2 cellular contexts compared by ENCODE assay signal in the genomic region with DNA sequence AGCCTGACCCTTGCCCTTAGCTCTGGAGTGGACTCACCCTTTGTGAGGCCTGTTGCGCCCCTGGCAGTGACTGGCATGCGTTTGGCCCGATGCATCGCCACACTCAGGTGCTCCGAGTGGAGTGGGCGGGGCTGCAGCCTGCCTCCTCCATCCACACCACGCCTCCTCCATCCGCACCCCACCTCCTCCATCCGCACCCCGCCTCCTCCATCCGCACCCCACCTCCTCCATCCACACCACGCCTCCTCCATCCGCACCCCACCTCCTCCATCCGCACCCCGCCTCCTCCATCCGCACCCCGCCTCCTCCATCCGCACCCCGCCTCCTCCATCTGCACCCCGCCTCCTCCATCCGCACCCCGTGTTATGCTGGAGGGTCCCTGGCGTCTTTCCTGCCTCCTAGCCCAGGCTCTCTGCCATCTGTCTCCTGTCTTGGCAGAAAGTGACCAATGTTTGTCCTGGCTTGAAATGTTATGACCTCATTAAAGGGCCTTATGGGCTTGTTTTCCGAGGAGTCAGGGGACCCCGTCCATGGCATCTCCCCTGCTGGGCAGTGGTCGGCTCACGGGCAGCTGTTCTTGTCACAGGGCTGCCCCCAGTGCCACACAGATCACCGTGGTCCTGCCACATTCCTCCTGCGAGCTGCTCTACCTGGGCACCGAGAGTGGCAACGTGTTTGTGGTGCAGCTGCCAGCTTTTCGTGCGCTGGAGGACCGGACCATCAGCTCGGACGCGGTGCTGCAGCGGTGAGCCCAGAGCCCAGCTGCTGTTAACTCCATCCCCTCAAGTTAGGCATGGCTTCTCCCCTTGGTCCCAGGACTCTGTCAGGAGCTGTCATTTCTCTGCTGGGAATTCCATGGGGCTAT.
TF ChIP-seq lines count a peak whose summit lies in the region.

No MANE protein-coding gene starts in this region.

TF ChIP-seq in GM23338, 12 proteins besides CTCF, POLR2A, EP300 and RAD21 (continues in another document):
- TF ChIP-seq POLR2AphosphoS5 (IDR thresholded peaks at IDR 0.05; ENCODE audit: low read depth) (no peak), EZH2phosphoT487 (IDR thresholded peaks at IDR 0.05; ENCODE audit: unreplicated experiment) (no peak), ETS1 (IDR thresholded peaks at IDR 0.05) (no peak), ZNF331 (CRISPR knock-in tag; IDR thresholded peaks at IDR 0.05; ENCODE audit: low read depth) (no peak), STAT1 (IDR thresholded peaks at IDR 0.05; ENCODE audit: unreplicated experiment) (no peak), EZH2 (IDR thresholded peaks at IDR 0.05; ENCODE audit: low read depth, unreplicated experiment) (no peak), JUNB (IDR thresholded peaks at IDR 0.05; ENCODE audit: unreplicated experiment) (no peak), NANOG (IDR thresholded peaks at IDR 0.05; ENCODE audit: borderline replicate concordance) (no peak), CREB1 (CRISPR knock-in tag; IDR thresholded peaks at IDR 0.05; ENCODE audit: low read depth) (no peak)
- TF ChIP-seq, protein P1, sequence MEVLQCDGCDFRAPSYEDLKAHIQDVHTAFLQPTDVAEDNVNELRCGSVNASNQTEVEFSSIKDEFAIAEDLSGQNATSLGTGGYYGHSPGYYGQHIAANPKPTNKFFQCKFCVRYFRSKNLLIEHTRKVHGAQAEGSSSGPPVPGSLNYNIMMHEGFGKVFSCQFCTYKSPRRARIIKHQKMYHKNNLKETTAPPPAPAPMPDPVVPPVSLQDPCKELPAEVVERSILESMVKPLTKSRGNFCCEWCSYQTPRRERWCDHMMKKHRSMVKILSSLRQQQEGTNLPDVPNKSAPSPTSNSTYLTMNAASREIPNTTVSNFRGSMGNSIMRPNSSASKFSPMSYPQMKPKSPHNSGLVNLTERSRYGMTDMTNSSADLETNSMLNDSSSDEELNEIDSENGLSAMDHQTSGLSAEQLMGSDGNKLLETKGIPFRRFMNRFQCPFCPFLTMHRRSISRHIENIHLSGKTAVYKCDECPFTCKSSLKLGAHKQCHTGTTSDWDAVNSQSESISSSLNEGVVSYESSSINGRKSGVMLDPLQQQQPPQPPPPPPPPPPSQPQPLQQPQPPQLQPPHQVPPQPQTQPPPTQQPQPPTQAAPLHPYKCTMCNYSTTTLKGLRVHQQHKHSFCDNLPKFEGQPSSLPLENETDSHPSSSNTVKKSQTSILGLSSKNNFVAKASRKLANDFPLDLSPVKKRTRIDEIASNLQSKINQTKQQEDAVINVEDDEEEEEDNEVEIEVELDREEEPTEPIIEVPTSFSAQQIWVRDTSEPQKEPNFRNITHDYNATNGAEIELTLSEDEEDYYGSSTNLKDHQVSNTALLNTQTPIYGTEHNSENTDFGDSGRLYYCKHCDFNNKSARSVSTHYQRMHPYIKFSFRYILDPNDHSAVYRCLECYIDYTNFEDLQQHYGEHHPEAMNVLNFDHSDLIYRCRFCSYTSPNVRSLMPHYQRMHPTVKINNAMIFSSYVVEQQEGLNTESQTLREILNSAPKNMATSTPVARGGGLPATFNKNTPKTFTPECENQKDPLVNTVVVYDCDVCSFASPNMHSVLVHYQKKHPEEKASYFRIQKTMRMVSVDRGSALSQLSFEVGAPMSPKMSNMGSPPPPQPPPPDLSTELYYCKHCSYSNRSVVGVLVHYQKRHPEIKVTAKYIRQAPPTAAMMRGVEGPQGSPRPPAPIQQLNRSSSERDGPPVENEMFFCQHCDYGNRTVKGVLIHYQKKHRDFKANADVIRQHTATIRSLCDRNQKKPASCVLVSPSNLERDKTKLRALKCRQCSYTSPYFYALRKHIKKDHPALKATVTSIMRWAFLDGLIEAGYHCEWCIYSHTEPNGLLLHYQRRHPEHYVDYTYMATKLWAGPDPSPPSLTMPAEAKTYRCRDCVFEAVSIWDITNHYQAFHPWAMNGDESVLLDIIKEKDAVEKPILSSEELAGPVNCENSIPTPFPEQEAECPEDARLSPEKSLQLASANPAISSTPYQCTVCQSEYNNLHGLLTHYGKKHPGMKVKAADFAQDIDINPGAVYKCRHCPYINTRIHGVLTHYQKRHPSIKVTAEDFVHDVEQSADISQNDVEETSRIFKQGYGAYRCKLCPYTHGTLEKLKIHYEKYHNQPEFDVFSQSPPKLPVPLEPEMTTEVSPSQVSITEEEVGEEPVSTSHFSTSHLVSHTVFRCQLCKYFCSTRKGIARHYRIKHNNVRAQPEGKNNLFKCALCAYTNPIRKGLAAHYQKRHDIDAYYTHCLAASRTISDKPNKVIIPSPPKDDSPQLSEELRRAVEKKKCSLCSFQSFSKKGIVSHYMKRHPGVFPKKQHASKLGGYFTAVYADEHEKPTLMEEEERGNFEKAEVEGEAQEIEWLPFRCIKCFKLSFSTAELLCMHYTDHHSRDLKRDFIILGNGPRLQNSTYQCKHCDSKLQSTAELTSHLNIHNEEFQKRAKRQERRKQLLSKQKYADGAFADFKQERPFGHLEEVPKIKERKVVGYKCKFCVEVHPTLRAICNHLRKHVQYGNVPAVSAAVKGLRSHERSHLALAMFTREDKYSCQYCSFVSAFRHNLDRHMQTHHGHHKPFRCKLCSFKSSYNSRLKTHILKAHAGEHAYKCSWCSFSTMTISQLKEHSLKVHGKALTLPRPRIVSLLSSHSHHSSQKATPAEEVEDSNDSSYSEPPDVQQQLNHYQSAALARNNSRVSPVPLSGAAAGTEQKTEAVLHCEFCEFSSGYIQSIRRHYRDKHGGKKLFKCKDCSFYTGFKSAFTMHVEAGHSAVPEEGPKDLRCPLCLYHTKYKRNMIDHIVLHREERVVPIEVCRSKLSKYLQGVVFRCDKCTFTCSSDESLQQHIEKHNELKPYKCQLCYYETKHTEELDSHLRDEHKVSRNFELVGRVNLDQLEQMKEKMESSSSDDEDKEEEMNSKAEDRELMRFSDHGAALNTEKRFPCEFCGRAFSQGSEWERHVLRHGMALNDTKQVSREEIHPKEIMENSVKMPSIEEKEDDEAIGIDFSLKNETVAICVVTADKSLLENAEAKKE (CRISPR knock-in tag; IDR thresholded peaks at IDR 0.05) = no peak

TF ChIP-seq in K562, 482 proteins besides CTCF, POLR2A, EP300 and RAD21:
- TF ChIP-seq POLR2B (IDR thresholded peaks at IDR 0.05; ENCODE audit: low read depth, partially characterized antibody) (no peak), FOXK2 (conservative IDR thresholded peaks at IDR 0.05 in 1 of 2, IDR thresholded peaks at IDR 0.05 in 1 of 2; ENCODE audit: low read depth in 2 of 2) (no peak), ZC3H8 (IDR thresholded peaks at IDR 0.05) (no peak), RBBP5 (IDR thresholded peaks at IDR 0.05; ENCODE audit: borderline replicate concordance, insufficient read depth, low read length, poor library complexity, severe bottlenecking) (no peak), TBP (optimal IDR thresholded peaks at IDR 0.05; ENCODE audit: low read depth, low read length) (no peak), MYNN (IDR thresholded peaks at IDR 0.05) (no peak), MYNN (CRISPR knock-in tag; IDR thresholded peaks at IDR 0.05) (no peak), ATF7 (IDR thresholded peaks at IDR 0.05) (no peak), CCNT2 (IDR thresholded peaks at IDR 0.05; ENCODE audit: borderline replicate concordance, extremely low read depth, insufficient read length, low read depth, low read length) (no peak), PHF21A (IDR thresholded peaks at IDR 0.05; ENCODE audit: borderline replicate concordance, low read depth) (no peak), MEF2A (IDR thresholded peaks at IDR 0.05; ENCODE audit: control insufficient read depth, low read depth, low read length) (no peak), CHD2 (IDR thresholded peaks at IDR 0.05; ENCODE audit: low read depth, low read length) (no peak), PTTG1 (tag; IDR thresholded peaks at IDR 0.05; ENCODE audit: low read depth) (no peak), CAMTA2 (CRISPR knock-in tag; conservative IDR thresholded peaks at IDR 0.05) (no peak), SRSF3 (IDR thresholded peaks at IDR 0.05; ENCODE audit: insufficient read depth, low read length) (no peak)
- TF ChIP-seq, protein P2, sequence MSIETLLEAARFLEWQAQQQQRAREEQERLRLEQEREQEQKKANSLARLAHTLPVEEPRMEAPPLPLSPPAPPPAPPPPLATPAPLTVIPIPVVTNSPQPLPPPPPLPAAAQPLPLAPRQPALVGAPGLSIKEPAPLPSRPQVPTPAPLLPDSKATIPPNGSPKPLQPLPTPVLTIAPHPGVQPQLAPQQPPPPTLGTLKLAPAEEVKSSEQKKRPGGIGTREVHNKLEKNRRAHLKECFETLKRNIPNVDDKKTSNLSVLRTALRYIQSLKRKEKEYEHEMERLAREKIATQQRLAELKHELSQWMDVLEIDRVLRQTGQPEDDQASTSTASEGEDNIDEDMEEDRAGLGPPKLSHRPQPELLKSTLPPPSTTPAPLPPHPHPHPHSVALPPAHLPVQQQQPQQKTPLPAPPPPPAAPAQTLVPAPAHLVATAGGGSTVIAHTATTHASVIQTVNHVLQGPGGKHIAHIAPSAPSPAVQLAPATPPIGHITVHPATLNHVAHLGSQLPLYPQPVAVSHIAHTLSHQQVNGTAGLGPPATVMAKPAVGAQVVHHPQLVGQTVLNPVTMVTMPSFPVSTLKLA (conservative IDR thresholded peaks at IDR 0.05) = no peak
- TF ChIP-seq, protein P3, sequence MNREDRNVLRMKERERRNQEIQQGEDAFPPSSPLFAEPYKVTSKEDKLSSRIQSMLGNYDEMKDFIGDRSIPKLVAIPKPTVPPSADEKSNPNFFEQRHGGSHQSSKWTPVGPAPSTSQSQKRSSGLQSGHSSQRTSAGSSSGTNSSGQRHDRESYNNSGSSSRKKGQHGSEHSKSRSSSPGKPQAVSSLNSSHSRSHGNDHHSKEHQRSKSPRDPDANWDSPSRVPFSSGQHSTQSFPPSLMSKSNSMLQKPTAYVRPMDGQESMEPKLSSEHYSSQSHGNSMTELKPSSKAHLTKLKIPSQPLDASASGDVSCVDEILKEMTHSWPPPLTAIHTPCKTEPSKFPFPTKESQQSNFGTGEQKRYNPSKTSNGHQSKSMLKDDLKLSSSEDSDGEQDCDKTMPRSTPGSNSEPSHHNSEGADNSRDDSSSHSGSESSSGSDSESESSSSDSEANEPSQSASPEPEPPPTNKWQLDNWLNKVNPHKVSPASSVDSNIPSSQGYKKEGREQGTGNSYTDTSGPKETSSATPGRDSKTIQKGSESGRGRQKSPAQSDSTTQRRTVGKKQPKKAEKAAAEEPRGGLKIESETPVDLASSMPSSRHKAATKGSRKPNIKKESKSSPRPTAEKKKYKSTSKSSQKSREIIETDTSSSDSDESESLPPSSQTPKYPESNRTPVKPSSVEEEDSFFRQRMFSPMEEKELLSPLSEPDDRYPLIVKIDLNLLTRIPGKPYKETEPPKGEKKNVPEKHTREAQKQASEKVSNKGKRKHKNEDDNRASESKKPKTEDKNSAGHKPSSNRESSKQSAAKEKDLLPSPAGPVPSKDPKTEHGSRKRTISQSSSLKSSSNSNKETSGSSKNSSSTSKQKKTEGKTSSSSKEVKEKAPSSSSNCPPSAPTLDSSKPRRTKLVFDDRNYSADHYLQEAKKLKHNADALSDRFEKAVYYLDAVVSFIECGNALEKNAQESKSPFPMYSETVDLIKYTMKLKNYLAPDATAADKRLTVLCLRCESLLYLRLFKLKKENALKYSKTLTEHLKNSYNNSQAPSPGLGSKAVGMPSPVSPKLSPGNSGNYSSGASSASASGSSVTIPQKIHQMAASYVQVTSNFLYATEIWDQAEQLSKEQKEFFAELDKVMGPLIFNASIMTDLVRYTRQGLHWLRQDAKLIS (CRISPR knock-in tag; IDR thresholded peaks at IDR 0.05) = no peak
